Comparison of ENCODE assay signal across 9 cellular contexts in genomic region chrX:22081475-22082092, GRCh38. TPM values are rescaled to one million over a fixed set of nuclear protein-coding genes. Genes with fewer than 3 reads are reported as not detected.
DNase-seq lines count a peak whose midpoint lies in the region; ATAC-seq, FAIRE-seq and TF ChIP-seq lines count a peak whose summit lies in the region.
"Had no signal": no experiment of that assay in that cellular context is flagged by ENCODE, and none has a peak within 500 bp of the region (broad histone marks: within the 10 kb centered on the region; RNA-seq: fewer than 3 reads in every experiment).

No MANE protein-coding gene starts in this region.

- no peak overlapping the region for H3K9ac ChIP-seq in OCI-LY3 (ENCODE audit: low read length)

- ATAC-seq in HG02798 (IDR thresholded peaks at IDR 0.05; ENCODE audit: poor library complexity, unreplicated experiment) (peak; percentile 75), Right ventricle myocardium superior (ENCODE audit: poor library complexity) (peak; percentile 60)

- no peaks in the 10 kb centered on the region for H4K20me1 ChIP-seq in OCI-LY3 (ENCODE audit: insufficient read depth, low read length)

- H3K27me3 ChIP-seq in OCI-LY3 (ENCODE audit: low read depth, low read length): no peaks in the 10 kb centered on the region

- DNase-seq in activated T-cell treated with anti-CD3 and anti-CD28 coated beads, Interleukin-2, amount 50 U/mL, for 48 hours: peak; percentile 70 to 71
- DNase-seq in Right ventricle myocardium superior: peak; percentile 57
- DNase-seq in stimulated activated CD4-positive, alpha-beta T cell treated with anti-CD3 and anti-CD28 coated beads, Interleukin-15, amount 100 ng/mL, for 48 hours (ENCODE audit: low read depth in 2 of 2): peak; percentile 10 to 58
- DNase-seq in epidermal melanocyte (ENCODE audit: insufficient read length, low spot score): no peak
- DNase-seq in H54 (ENCODE audit: insufficient read length, low spot score): no peak

- H3K4me2 ChIP-seq in OCI-LY3 (ENCODE audit: low read length): no peak overlapping the region

- peaks cover 10% of the 10 kb centered on the region for H3K4me1 ChIP-seq in OCI-LY3 (ENCODE audit: low read length)

- no peak for FAIRE-seq in H54 (lab: Jason Lieb, UNC)
- FAIRE-seq: endometrium had no signal

- H3K27ac ChIP-seq in OCI-LY3 (ENCODE audit: low read length): no peak overlapping the region

- no peaks in the 10 kb centered on the region for H3K9me3 ChIP-seq in OCI-LY3 (ENCODE audit: insufficient read depth, low read length)

- no peaks in the 10 kb centered on the region for H3K36me3 ChIP-seq in OCI-LY3 (replicated peaks; ENCODE audit: low read depth, low read length)

- H3K4me3 ChIP-seq in OCI-LY3 (ENCODE audit: low read length): no peak overlapping the region

- H3K79me2 ChIP-seq in OCI-LY3 (ENCODE audit: low read length): no peaks in the 10 kb centered on the region

- TF ChIP-seq POLR2A in H54 (IDR thresholded peaks at IDR 0.05; ENCODE audit: low read depth, low read length): no peak

- TF ChIP-seq CTCF in GM12874 (IDR thresholded peaks at IDR 0.05; ENCODE audit: insufficient read depth, low read depth, low read length): peak; percentile 63
- peak; percentile 85 for TF ChIP-seq CTCF in OCI-LY3 (IDR thresholded peaks at IDR 0.05; ENCODE audit: low read depth, low read length)

- 0 out of 2 replicates have a peak overlapping the region, but pooled peaks have one; percentile 41 for H2AFZ ChIP-seq in OCI-LY3 (ENCODE audit: low read depth, low read length)

- intact Hi-C loops in Right ventricle myocardium superior (cut with DNase I): no loop called here

RNA-seq across cellular contexts. Expression of gene PHEX, which starts 49.5 kb away (rescaled TPM):
- total RNA-seq in Right ventricle myocardium superior: 0.08 TPM

Comparison
In these comparisons a context has a peak if more than half of its experiments do, and no peak if none do; other contexts are left out.
1. DNase-seq: peak in activated T-cell treated with anti-CD3 and anti-CD28 coated beads, Interleukin-2, amount 50 U/mL, for 48 hours (2 of 2), Right ventricle myocardium superior (single experiment) and stimulated activated CD4-positive, alpha-beta T cell treated with anti-CD3 and anti-CD28 coated beads, Interleukin-15, amount 100 ng/mL, for 48 hours (2 of 2); none in epidermal melanocyte (single experiment) and H54 (single experiment).